In the genomic region with DNA sequence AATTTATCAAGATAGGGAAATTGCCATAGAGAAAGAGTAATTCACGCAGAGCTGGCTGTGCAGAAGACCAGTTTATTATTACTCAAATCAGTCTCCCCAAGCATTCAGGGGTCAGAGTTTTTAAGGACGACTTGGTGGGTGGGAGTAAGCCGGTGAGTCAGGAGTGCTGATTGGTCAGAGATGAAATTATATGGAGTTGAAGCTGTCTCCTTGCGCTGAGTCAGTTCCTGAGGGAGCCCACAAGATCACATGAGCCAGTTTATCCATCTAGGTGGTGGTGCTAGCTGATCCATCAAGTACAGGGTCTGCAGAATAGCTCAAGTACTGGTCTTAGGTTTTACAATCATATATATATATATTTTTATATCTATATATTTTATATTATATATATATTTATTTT, we compare ENCODE assay signal across 11 cellular contexts. TPM values are rescaled to one million over a fixed set of nuclear protein-coding genes. Genes with fewer than 3 reads are reported as not detected.
DNase-seq lines count a peak whose midpoint lies in the region; ATAC-seq, FAIRE-seq and TF ChIP-seq lines count a peak whose summit lies in the region.
"Had no signal": no experiment of that assay in that cellular context is flagged by ENCODE, and none has a peak within 500 bp of the region (broad histone marks: within the 10 kb centered on the region; RNA-seq: fewer than 3 reads in every experiment).

No MANE protein-coding gene starts in this region.

- TF ChIP-seq POLR2A in K562 (conservative IDR thresholded peaks at IDR 0.05): no peak

- TF ChIP-seq EP300 in K562 (IDR thresholded peaks at IDR 0.05; ENCODE audit: low read length): no peak

- TF ChIP-seq CTCF in K562 (IDR thresholded peaks at IDR 0.05 in 2 of 3, conservative IDR thresholded peaks at IDR 0.05 in 1 of 3; ENCODE audit: insufficient read depth in 2 of 3, low read depth in 1 of 3, low read length in 3 of 3): no peak
- TF ChIP-seq CTCF in progenitor cell of endocrine pancreas (IDR thresholded peaks at IDR 0.05; ENCODE audit: unreplicated experiment): no peak

- H3K27me3 ChIP-seq in K562 (ENCODE audit: control insufficient read depth in 2 of 2, insufficient read depth in 2 of 2, low read length in 2 of 2): no peaks in the 10 kb centered on the region

- CTCF ChIA-PET in K562 (lab: Yijun Ruan, JAX; ENCODE audit: low intra/inter-chr PET ratio): no interaction called here

- H3K4me3 ChIP-seq in K562: no peak overlapping the region

- peaks cover 2% of the 10 kb centered on the region for H3K4me1 Mint-ChIP-seq in progenitor cell of endocrine pancreas (ENCODE audit: low read depth)
- H3K4me1 Mint-ChIP-seq: WTC11 had no signal

- in situ Hi-C loops in K562 (cut with MboI): no loop called here

- H3K27ac Mint-ChIP-seq in progenitor cell of endocrine pancreas: peak overlapping the region; percentile 42
- H3K27ac Mint-ChIP-seq: WTC11 had no signal

- no peak overlapping the region for H3K9ac ChIP-seq in K562 (ENCODE audit: insufficient read depth in 1 of 2, low read depth in 2 of 2, low read length in 2 of 2)

- H3K9me3 ChIP-seq in K562 (replicated peaks; ENCODE audit: control insufficient read depth, insufficient read depth, low read depth, low read length): no peaks in the 10 kb centered on the region

- no peaks in the 10 kb centered on the region for H3K9me1 ChIP-seq in K562 (ENCODE audit: control insufficient read depth, insufficient read depth, low read length)

- no peaks in the 10 kb centered on the region for H3K9me3 Mint-ChIP-seq in progenitor cell of endocrine pancreas (ENCODE audit: low read depth)
- H3K9me3 Mint-ChIP-seq: WTC11 had no signal

- peak; percentile 44 for DNase-seq in SIG-M5 treated with dmso at 0.1 percent for 504 hours (lab: John Stamatoyannopoulos, UW; ENCODE audit: unreplicated experiment)
- no peak for DNase-seq in SIG-M5 (lab: John Stamatoyannopoulos, UW)
- peak; percentile 76 for DNase-seq in MV-4-11 (lab: John Stamatoyannopoulos, UW)
- DNase-seq in K562 (ENCODE audit: extremely low read depth in 1 of 4, low spot score in 3 of 4): peak; percentile 52 to 83 (median 60)
- no peak for DNase-seq in progenitor cell of endocrine pancreas (ENCODE audit: low spot score, unreplicated experiment)
- no peak for DNase-seq in SKM-1 (lab: John Stamatoyannopoulos, UW; ENCODE audit: unreplicated experiment)
- no peak for DNase-seq in activated effector memory CD4-positive, alpha-beta T cell treated with anti-CD3 and anti-CD28 coated beads, Interleukin-2, amount 50 U/mL, for 16 hours
- DNase-seq: NCI-H187 had no signal

- ATAC-seq in K562 (peak; percentile 89), HG03097 (IDR thresholded peaks at IDR 0.05; ENCODE audit: low FRiP score, unreplicated experiment) (no peak)
- ATAC-seq: WTC11 had no signal

- no peak overlapping the region for H3K4me3 Mint-ChIP-seq in progenitor cell of endocrine pancreas (ENCODE audit: low read depth)
- H3K4me3 Mint-ChIP-seq: WTC11 had no signal

- no peak overlapping the region for H3K27ac ChIP-seq in K562 (ENCODE audit: extremely low read depth, low read depth, low read length)
- H3K27ac ChIP-seq: 22Rv1 had no signal

- peaks cover 5% of the 10 kb centered on the region; the same call in 1 of the 2 replicates for H4K20me1 ChIP-seq in K562 (replicated peaks; ENCODE audit: control insufficient read depth, insufficient read depth, low read length)

- H3K4me2 ChIP-seq in K562 (ENCODE audit: insufficient read depth, low read length): no peak overlapping the region; the same call in 1 of the 2 replicates

- H2AFZ ChIP-seq in K562 (ENCODE audit: low read depth, low read length): peak overlapping the region; percentile 11; the same call in 1 of the 2 replicates

- peaks cover 0 to 10% of the 10 kb centered on the region in 2 experiments; a peak in 3 of 5 replicates for H3K4me1 ChIP-seq in K562 (replicated peaks in 1 of 2; ENCODE audit: control insufficient read depth in 2 of 2, insufficient read depth in 2 of 2, low read length in 2 of 2)

- no peak for TF ChIP-seq RAD21 in K562 (CRISPR knock-in tag; conservative IDR thresholded peaks at IDR 0.05 in 1 of 2, IDR thresholded peaks at IDR 0.05 in 1 of 2)

- no peaks in the 10 kb centered on the region for H3K36me3 Mint-ChIP-seq in progenitor cell of endocrine pancreas (ENCODE audit: insufficient read depth)
- H3K36me3 Mint-ChIP-seq: WTC11 had no signal

- no TSS peak for BruUV-seq in K562 (replicated peaks; lab: Mats Ljungman, UMichigan)

- POLR2A ChIA-PET in K562 (lab: Yijun Ruan, JAX): interaction anchor here (0.6 kb wide), 1 partner anchor 16 kb away, joined by 3 read pairs; no protein-coding TSS in a partner anchor

- WGBS in K562 (ENCODE audit: insufficient coverage, low coverage, missing lambda C conversion rate): 3% methylated on average over 4 of the region's 4 CpGs

- H3K79me2 ChIP-seq in K562 (ENCODE audit: control insufficient read depth, insufficient read depth, low read length): no peaks in the 10 kb centered on the region

- no peaks in the 10 kb centered on the region for H3K27me3 Mint-ChIP-seq in progenitor cell of endocrine pancreas

- intact Hi-C loops in K562 (cut with micrococcal nuclease): no loop called here

- H3K36me3 ChIP-seq in K562 (ENCODE audit: control insufficient read depth, insufficient read depth, low read length): no peaks in the 10 kb centered on the region

- peak; percentile 78 for FAIRE-seq in K562 (lab: Jason Lieb, UNC)

TF ChIP-seq in K562, 482 proteins besides CTCF, POLR2A, EP300 and RAD21 (continues in another document):
- TF ChIP-seq, protein P1, sequence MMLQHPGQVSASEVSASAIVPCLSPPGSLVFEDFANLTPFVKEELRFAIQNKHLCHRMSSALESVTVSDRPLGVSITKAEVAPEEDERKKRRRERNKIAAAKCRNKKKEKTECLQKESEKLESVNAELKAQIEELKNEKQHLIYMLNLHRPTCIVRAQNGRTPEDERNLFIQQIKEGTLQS (IDR thresholded peaks at IDR 0.05): 0 out of 2 replicates have a peak, but pooled peaks have one; percentile 31
- TF ChIP-seq, protein P1 (CRISPR knock-in tag; conservative IDR thresholded peaks at IDR 0.05): no peak
- TF ChIP-seq, protein P2, sequence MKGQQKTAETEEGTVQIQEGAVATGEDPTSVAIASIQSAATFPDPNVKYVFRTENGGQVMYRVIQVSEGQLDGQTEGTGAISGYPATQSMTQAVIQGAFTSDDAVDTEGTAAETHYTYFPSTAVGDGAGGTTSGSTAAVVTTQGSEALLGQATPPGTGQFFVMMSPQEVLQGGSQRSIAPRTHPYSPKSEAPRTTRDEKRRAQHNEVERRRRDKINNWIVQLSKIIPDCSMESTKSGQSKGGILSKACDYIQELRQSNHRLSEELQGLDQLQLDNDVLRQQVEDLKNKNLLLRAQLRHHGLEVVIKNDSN (CRISPR knock-in tag; IDR thresholded peaks at IDR 0.05): peak; percentile 38; the same call in 1 of the 2 replicates
- TF ChIP-seq MAFG (tag; conservative IDR thresholded peaks at IDR 0.05): peak; percentile 42; the same call in 1 of the 2 replicates
- TF ChIP-seq JUND (IDR thresholded peaks at IDR 0.05; ENCODE audit: borderline replicate concordance, low read depth, low read length): peak; percentile 67; the same call in 1 of the 2 replicates
- TF ChIP-seq JUND (tag; IDR thresholded peaks at IDR 0.05; ENCODE audit: borderline replicate concordance, low read depth, low read length): peak; percentile 11; the same call in 1 of the 3 replicates
- TF ChIP-seq MCM5 (IDR thresholded peaks at IDR 0.05; ENCODE audit: low read depth): no peak

RNA-seq across cellular contexts. Expression of a gene that starts 6.0 kb away (rescaled TPM):
- not detected in 2 replicates for total RNA-seq in K562 (2011; cell fraction: chromatin; rRNA removed; ENCODE audit: low replicate concordance)
- not detected in 2 replicates for total RNA-seq in K562 (2011; cell fraction: nucleolus; rRNA removed)
- total RNA-seq in K562 (2011; cell fraction: nucleoplasm; rRNA removed): not detected in 2 replicates
- total RNA-seq in K562 (2014; rRNA removed) (not detected in 2 replicates), K562 (2014; rRNA removed; fragmentation: Illumina TruSeq; extraction: Trizol) (not detected in 2 replicates), K562 (2015; rRNA removed; fragmentation: Illumina TruSeq; extraction: Trizol) (not detected in 2 replicates), K562 (2021) (not detected in 2 replicates), progenitor cell of endocrine pancreas (0.31 TPM in 1 of 2 replicates, not detected in the other)
- polyA plus RNA-seq in K562 (2011; rRNA removed) (not detected in 2 replicates), K562 (2014; fragmentation: Illumina TruSeq; extraction: Trizol) (not detected in 2 replicates), K562 (2014; fragmentation: Nextera tagmentation; extraction: Ambion mirVana) (not detected), K562 (2014; rRNA removed) (not detected in 2 replicates)
- not detected in 2 replicates for polyA plus RNA-seq in K562 (2011; cell fraction: cytosol; rRNA removed)
- not detected in 2 replicates for polyA plus RNA-seq in K562 (2011; cell fraction: nucleus; rRNA removed)
- 0.10 TPM in 1 of 2 replicates, not detected in the other for polyA plus RNA-seq in K562 (2012)
- not detected in 2 replicates for polyA minus RNA-seq in K562 (2011; rRNA and poly(A)+ RNA removed)
- polyA minus RNA-seq in K562 (2011; cell fraction: cytosol; rRNA and poly(A)+ RNA removed): not detected in 2 replicates
- polyA minus RNA-seq in K562 (2011; cell fraction: nucleus; rRNA and poly(A)+ RNA removed): not detected in 2 replicates

RNA-seq across cellular contexts. Expression of a gene that starts 46.9 kb away (rescaled TPM):
- 13.7 and 18.9 TPM in 2 replicates for total RNA-seq in K562 (2011; cell fraction: chromatin; rRNA removed; ENCODE audit: low replicate concordance)
- total RNA-seq in K562 (2011; cell fraction: nucleolus; rRNA removed): 10.3 and 12.2 TPM in 2 replicates
- 11.8 and 13.6 TPM in 2 replicates for total RNA-seq in K562 (2011; cell fraction: nucleoplasm; rRNA removed)
- total RNA-seq in K562 (2014; rRNA removed) (3.6 and 4.9 TPM in 2 replicates), K562 (2014; rRNA removed; fragmentation: Illumina TruSeq; extraction: Trizol) (6.0 and 6.9 TPM in 2 replicates), K562 (2015; rRNA removed; fragmentation: Illumina TruSeq; extraction: Trizol) (6.7 and 6.8 TPM in 2 replicates), K562 (2021) (8.9 and 9.5 TPM in 2 replicates), progenitor cell of endocrine pancreas (17.3 and 17.9 TPM in 2 replicates)
- polyA plus RNA-seq in K562 (2011; rRNA removed) (2.7 and 4.2 TPM in 2 replicates), K562 (2014; fragmentation: Illumina TruSeq; extraction: Trizol) (5.4 and 5.8 TPM in 2 replicates), K562 (2014; fragmentation: Nextera tagmentation; extraction: Ambion mirVana) (1 to 10 TPM; 1.3 to 1.9 TPM), K562 (2014; rRNA removed) (3.0 and 3.4 TPM in 2 replicates)
- polyA plus RNA-seq in K562 (2011; cell fraction: cytosol; rRNA removed): 2.2 and 2.3 TPM in 2 replicates
- polyA plus RNA-seq in K562 (2011; cell fraction: nucleus; rRNA removed): 4.0 and 4.6 TPM in 2 replicates
- 3.0 and 3.4 TPM in 2 replicates for polyA plus RNA-seq in K562 (2012)
- 14.0 and 14.5 TPM in 2 replicates for polyA minus RNA-seq in K562 (2011; rRNA and poly(A)+ RNA removed)
- 7.1 and 8.5 TPM in 2 replicates for polyA minus RNA-seq in K562 (2011; cell fraction: cytosol; rRNA and poly(A)+ RNA removed)
- 7.4 and 13.3 TPM in 2 replicates for polyA minus RNA-seq in K562 (2011; cell fraction: nucleus; rRNA and poly(A)+ RNA removed)

Comparison
In these comparisons a context has a peak if more than half of its experiments do, and no peak if none do; other contexts are left out.
1. DNase-seq: peak in SIG-M5 treated with dmso at 0.1 percent for 504 hours (single experiment), MV-4-11 (single experiment) and K562 (4 of 4); none in SIG-M5 (single experiment), progenitor cell of endocrine pancreas (single experiment), SKM-1 (single experiment) and activated effector memory CD4-positive, alpha-beta T cell treated with anti-CD3 and anti-CD28 coated beads, Interleukin-2, amount 50 U/mL, for 16 hours (single experiment).